In genomic region chr9:76371901-76372300, GRCh38 we compare ENCODE assay signal across 1 cellular context.
A peak's percentile ranks its signal among the peaks of the same experiment; 100 is the strongest.
TF ChIP-seq lines count a peak whose summit lies in the region.

No MANE protein-coding gene starts in this region.

TF ChIP-seq in A549, 52 proteins besides CTCF, POLR2A, EP300 and RAD21 (continued from another document):
- TF ChIP-seq CBX2 (IDR thresholded peaks at IDR 0.05; ENCODE audit: borderline replicate concordance, low read depth) (no peak), CHD4 (IDR thresholded peaks at IDR 0.05; ENCODE audit: borderline replicate concordance) (no peak), PHF8 (IDR thresholded peaks at IDR 0.05; ENCODE audit: borderline replicate concordance, low read depth) (no peak), FOXS1 (CRISPR knock-in tag; IDR thresholded peaks at IDR 0.05) (no peak), RFX5 (IDR thresholded peaks at IDR 0.05) (no peak), HES2 (IDR thresholded peaks at IDR 0.05) (peak; percentile 36; the same call in 1 of the 2 replicates), ZC3H11A (IDR thresholded peaks at IDR 0.05) (no peak), HOXB13 (CRISPR knock-in tag; IDR thresholded peaks at IDR 0.05; ENCODE audit: low read depth) (no peak), ZNF302 (CRISPR knock-in tag; IDR thresholded peaks at IDR 0.05) (no peak), FOSB (CRISPR knock-in tag; IDR thresholded peaks at IDR 0.05) (no peak), MAZ (IDR thresholded peaks at IDR 0.05; ENCODE audit: borderline replicate concordance, low read depth, low read length) (no peak), PBX3 (IDR thresholded peaks at IDR 0.05) (no peak), KDM5A (IDR thresholded peaks at IDR 0.05) (no peak), JUN (IDR thresholded peaks at IDR 0.05) (peak; percentile 79 to 85; a peak in 4 of 5 replicates), MYC (IDR thresholded peaks at IDR 0.05; ENCODE audit: borderline replicate concordance, low read length) (no peak), RCOR1 (IDR thresholded peaks at IDR 0.05; ENCODE audit: low read depth, low read length) (no peak), BCL3 (IDR thresholded peaks at IDR 0.05) (peak; percentile 83; the same call in 2 of the 3 replicates), RARB (CRISPR knock-in tag; IDR thresholded peaks at IDR 0.05) (no peak), GATA3 (IDR thresholded peaks at IDR 0.05; ENCODE audit: borderline replicate concordance) (peak; percentile 75), EHF (CRISPR knock-in tag; IDR thresholded peaks at IDR 0.05) (no peak), RNF2 (IDR thresholded peaks at IDR 0.05; ENCODE audit: borderline replicate concordance, low read depth) (no peak), HOXA7 (CRISPR knock-in tag; IDR thresholded peaks at IDR 0.05) (no peak), TP53 (CRISPR knock-in tag; IDR thresholded peaks at IDR 0.05) (no peak), SREBF2 (IDR thresholded peaks at IDR 0.05) (no peak), MAX (IDR thresholded peaks at IDR 0.05) (no peak), ZSCAN20 (CRISPR knock-in tag; IDR thresholded peaks at IDR 0.05) (no peak), NFE2L2 (conservative IDR thresholded peaks at IDR 0.05; ENCODE audit: low read length) (no peak)
- TF ChIP-seq, protein P1, sequence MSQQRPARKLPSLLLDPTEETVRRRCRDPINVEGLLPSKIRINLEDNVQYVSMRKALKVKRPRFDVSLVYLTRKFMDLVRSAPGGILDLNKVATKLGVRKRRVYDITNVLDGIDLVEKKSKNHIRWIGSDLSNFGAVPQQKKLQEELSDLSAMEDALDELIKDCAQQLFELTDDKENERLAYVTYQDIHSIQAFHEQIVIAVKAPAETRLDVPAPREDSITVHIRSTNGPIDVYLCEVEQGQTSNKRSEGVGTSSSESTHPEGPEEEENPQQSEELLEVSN (IDR thresholded peaks at IDR 0.05; ENCODE audit: borderline replicate concordance, low read depth), result no peak
- TF ChIP-seq, protein P2, sequence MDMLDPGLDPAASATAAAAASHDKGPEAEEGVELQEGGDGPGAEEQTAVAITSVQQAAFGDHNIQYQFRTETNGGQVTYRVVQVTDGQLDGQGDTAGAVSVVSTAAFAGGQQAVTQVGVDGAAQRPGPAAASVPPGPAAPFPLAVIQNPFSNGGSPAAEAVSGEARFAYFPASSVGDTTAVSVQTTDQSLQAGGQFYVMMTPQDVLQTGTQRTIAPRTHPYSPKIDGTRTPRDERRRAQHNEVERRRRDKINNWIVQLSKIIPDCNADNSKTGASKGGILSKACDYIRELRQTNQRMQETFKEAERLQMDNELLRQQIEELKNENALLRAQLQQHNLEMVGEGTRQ (IDR thresholded peaks at IDR 0.05), result no peak
